In genomic region chr16:85796599-85796998, GRCh38 we compare ENCODE assay signal across 1 cellular context.
TF ChIP-seq lines count a peak whose summit lies in the region.

No MANE protein-coding gene starts in this region.

TF ChIP-seq in WTC11, 78 proteins besides CTCF, POLR2A, EP300 and RAD21 (continued from another document):
- TF ChIP-seq, protein P1, sequence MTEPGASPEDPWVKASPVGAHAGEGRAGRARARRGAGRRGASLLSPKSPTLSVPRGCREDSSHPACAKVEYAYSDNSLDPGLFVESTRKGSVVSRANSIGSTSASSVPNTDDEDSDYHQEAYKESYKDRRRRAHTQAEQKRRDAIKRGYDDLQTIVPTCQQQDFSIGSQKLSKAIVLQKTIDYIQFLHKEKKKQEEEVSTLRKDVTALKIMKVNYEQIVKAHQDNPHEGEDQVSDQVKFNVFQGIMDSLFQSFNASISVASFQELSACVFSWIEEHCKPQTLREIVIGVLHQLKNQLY (CRISPR knock-in tag; IDR thresholded peaks at IDR 0.05): no peak
- TF ChIP-seq JUN (CRISPR knock-in tag; IDR thresholded peaks at IDR 0.05) (no peak), ESRRA (CRISPR knock-in tag; IDR thresholded peaks at IDR 0.05; ENCODE audit: borderline replicate concordance) (no peak), FOXP4 (CRISPR knock-in tag; IDR thresholded peaks at IDR 0.05) (no peak), PREB (CRISPR knock-in tag; IDR thresholded peaks at IDR 0.05; ENCODE audit: borderline replicate concordance) (no peak), HMGXB4 (CRISPR knock-in tag; IDR thresholded peaks at IDR 0.05) (no peak)
- TF ChIP-seq, protein P2, sequence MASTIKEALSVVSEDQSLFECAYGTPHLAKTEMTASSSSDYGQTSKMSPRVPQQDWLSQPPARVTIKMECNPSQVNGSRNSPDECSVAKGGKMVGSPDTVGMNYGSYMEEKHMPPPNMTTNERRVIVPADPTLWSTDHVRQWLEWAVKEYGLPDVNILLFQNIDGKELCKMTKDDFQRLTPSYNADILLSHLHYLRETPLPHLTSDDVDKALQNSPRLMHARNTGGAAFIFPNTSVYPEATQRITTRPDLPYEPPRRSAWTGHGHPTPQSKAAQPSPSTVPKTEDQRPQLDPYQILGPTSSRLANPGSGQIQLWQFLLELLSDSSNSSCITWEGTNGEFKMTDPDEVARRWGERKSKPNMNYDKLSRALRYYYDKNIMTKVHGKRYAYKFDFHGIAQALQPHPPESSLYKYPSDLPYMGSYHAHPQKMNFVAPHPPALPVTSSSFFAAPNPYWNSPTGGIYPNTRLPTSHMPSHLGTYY (CRISPR knock-in tag; IDR thresholded peaks at IDR 0.05): no peak
